ENCODE assay signal across 24 cellular contexts in genomic region chr18:24868331-24868730, GRCh38.
"Had no signal": no experiment of that assay in that cellular context is flagged by ENCODE, and none has a peak within 500 bp of the region (broad histone marks: within the 10 kb centered on the region; RNA-seq: fewer than 3 reads in every experiment).

No MANE protein-coding gene starts in this region.

- H3K27ac ChIP-seq: epithelial cell of prostate, neutrophil, parathyroid adenoma, prostate gland, right atrium auricular region, testis, tibial artery had no signal

- H3K36me3 ChIP-seq: neutrophil, prostate gland, right atrium auricular region, tibial artery had no signal

- H3K4me3 ChIP-seq: lung, prostate gland, right atrium auricular region, testis, tibial artery had no signal

- H3K27me3 Mint-ChIP-seq: stimulated activated memory B cell treated with anti-CD40 and anti-IgM and Interleukin-4, amounts not matched to agents 10 μg/mL and 1 μg/mL and 100 μg/mL, for 72 hours; type B pancreatic cell had no signal

- H3K27me3 ChIP-seq: neutrophil, right atrium auricular region, testis, tibial artery had no signal

- H3K9me3 Mint-ChIP-seq: memory B cell; neural crest cell; stimulated activated memory B cell treated with anti-CD40 and anti-IgM and Interleukin-4, amounts not matched to agents 10 μg/mL and 1 μg/mL and 100 μg/mL, for 72 hours; type B pancreatic cell had no signal

- H3K9me3 ChIP-seq: neutrophil, prostate gland, right atrium auricular region, testis, tibial artery had no signal

- H3K4me1 Mint-ChIP-seq: immature natural killer cell; memory B cell; stimulated activated memory B cell treated with anti-CD40 and anti-IgM and Interleukin-4, amounts not matched to agents 10 μg/mL and 1 μg/mL and 100 μg/mL, for 72 hours had no signal

- H3K9ac ChIP-seq: parathyroid adenoma had no signal

- H3K4me3 Mint-ChIP-seq: immature natural killer cell; memory B cell; natural killer cell treated with Interleukin-12 subunit alpha and Interleukin-12 subunit beta and Interleukin-15 and Interleukin-18, amount 100 ng/mL, for 72 hours; neural crest cell; stimulated activated memory B cell treated with anti-CD40 and anti-IgM and Interleukin-4, amounts not matched to agents 10 μg/mL and 1 μg/mL and 100 μg/mL, for 72 hours; type B pancreatic cell had no signal

- DNase-seq: cerebellar nuclear complex; cortex of kidney; hypothalamus; immature natural killer cell; left ventricle myocardium superior; stimulated activated CD4-positive, alpha-beta T cell treated with anti-CD3 and anti-CD28 coated beads, Interleukin-2, amount 100 ng/mL, for 24 hours; stimulated activated CD4-positive, alpha-beta T cell treated with anti-CD3 and anti-CD28 coated beads, Interleukin-4, amount 100 ng/mL, for 4 hours; stimulated activated naive CD8-positive, alpha-beta T cell treated with anti-CD3 and anti-CD28 coated beads, Interleukin-15, Interleukin-2, amounts not matched to agents 100 U/mL and 50 U/mL, for 24 hours; substantia nigra; testis; tibial artery had no signal

- ATAC-seq: esophagus mucosa; left ventricle myocardium superior; natural killer cell treated with Interleukin-12 subunit alpha and Interleukin-12 subunit beta and Interleukin-15 and Interleukin-18, amount 100 ng/mL, for 72 hours; sciatic nerve; stimulated activated memory B cell treated with anti-CD40 and anti-IgM and Interleukin-4, amounts not matched to agents 10 μg/mL and 1 μg/mL and 100 μg/mL, for 72 hours; stimulated activated naive CD8-positive, alpha-beta T cell treated with anti-CD3 and anti-CD28 coated beads, Interleukin-15, Interleukin-2, amounts not matched to agents 100 U/mL and 50 U/mL, for 24 hours had no signal

- H2AFZ ChIP-seq: parathyroid adenoma had no signal

- H3K4me1 ChIP-seq: parathyroid adenoma, prostate gland, right atrium auricular region, testis, tibial artery had no signal

- H3K27ac Mint-ChIP-seq: immature natural killer cell; memory B cell; natural killer cell treated with Interleukin-12 subunit alpha and Interleukin-12 subunit beta and Interleukin-15 and Interleukin-18, amount 100 ng/mL, for 72 hours; stimulated activated memory B cell treated with anti-CD40 and anti-IgM and Interleukin-4, amounts not matched to agents 10 μg/mL and 1 μg/mL and 100 μg/mL, for 72 hours; type B pancreatic cell had no signal

- H3K36me3 Mint-ChIP-seq: immature natural killer cell; memory B cell; natural killer cell treated with Interleukin-12 subunit alpha and Interleukin-12 subunit beta and Interleukin-15 and Interleukin-18, amount 100 ng/mL, for 72 hours; stimulated activated memory B cell treated with anti-CD40 and anti-IgM and Interleukin-4, amounts not matched to agents 10 μg/mL and 1 μg/mL and 100 μg/mL, for 72 hours; type B pancreatic cell had no signal

- H3K79me2 ChIP-seq: parathyroid adenoma had no signal
